32 cellular contexts compared by ENCODE assay signal in genomic region chr7:64431838-64432237, GRCh38.
DNase-seq lines count a peak whose midpoint lies in the region; ATAC-seq, FAIRE-seq and TF ChIP-seq lines count a peak whose summit lies in the region.
"Had no signal": no experiment of that assay in that cellular context is flagged by ENCODE, and none has a peak within 500 bp of the region (broad histone marks: within the 10 kb centered on the region; RNA-seq: fewer than 3 reads in every experiment).

No MANE protein-coding gene starts in this region.

- in situ Hi-C loops in HepG2 (cut with HindIII; ENCODE audit: extremely low pct_ligation_motif_present, low pct_unique_long_range_greater_than_20kb): no loop called here

- no peak overlapping the region for H3K4me3 ChIP-seq in HepG2 (replicated peaks in 1 of 3; ENCODE audit: insufficient read depth in 1 of 3, low read depth in 2 of 3, low read length in 3 of 3)
- no peak overlapping the region for H3K4me3 ChIP-seq in right lobe of liver
- H3K4me3 ChIP-seq in HEK293 (ENCODE audit: low read depth, low read length): no peak overlapping the region
- no peak overlapping the region for H3K4me3 ChIP-seq in upper lobe of right lung
- H3K4me3 ChIP-seq: A549; BLaER1; BLaER1 treated with 17β-estradiol and CSF1 and Interleukin-3, amounts not matched to agents 10 nM and 100 nM had no signal

- intact Hi-C loops in HepG2 (cut with micrococcal nuclease; ENCODE audit: unreplicated experiment) (no loop called here), right lobe of liver (cut with DNase I) (no loop called here), upper lobe of right lung (cut with DNase I) (no loop called here)

- no peaks in the 10 kb centered on the region for H4K20me1 ChIP-seq in HepG2 (ENCODE audit: insufficient read depth, low read length)
- H4K20me1 ChIP-seq: BLaER1; BLaER1 treated with 17β-estradiol and CSF1 and Interleukin-3, amounts not matched to agents 10 nM and 100 nM had no signal

- H2AFZ ChIP-seq in HepG2 (ENCODE audit: low read length): no peak overlapping the region

- POLR2A ChIA-PET in HepG2 (lab: Yijun Ruan, JAX): no interaction called here
- POLR2A ChIA-PET in HEK293 (lab: Yijun Ruan, JAX): no interaction called here

- H3K27ac ChIP-seq in HepG2 (ENCODE audit: extremely low read length, insufficient read depth, low read length): no peak overlapping the region
- no peak overlapping the region for H3K27ac ChIP-seq in right lobe of liver
- no peak overlapping the region for H3K27ac ChIP-seq in HEK293 (ENCODE audit: extremely low read depth, low read depth, low read length)
- no peak overlapping the region for H3K27ac ChIP-seq in upper lobe of right lung
- H3K27ac ChIP-seq: 22Rv1; A549; BLaER1; BLaER1 treated with 17β-estradiol and CSF1 and Interleukin-3, amounts not matched to agents 10 nM and 100 nM; C4-2B had no signal

- H3K9ac ChIP-seq in HepG2 (ENCODE audit: insufficient read depth, low read depth, low read length): no peak overlapping the region
- H3K9ac ChIP-seq: BLaER1; BLaER1 treated with 17β-estradiol and CSF1 and Interleukin-3, amounts not matched to agents 10 nM and 100 nM had no signal

- no peak for TF ChIP-seq RAD21 in HepG2 (CRISPR knock-in tag; IDR thresholded peaks at IDR 0.05)

- H3K36me3 ChIP-seq in HepG2 (replicated peaks in 1 of 2; ENCODE audit: control insufficient read depth in 1 of 2, insufficient read depth in 2 of 2, low read length in 2 of 2) (no peaks in the 10 kb centered on the region), right lobe of liver (no peaks in the 10 kb centered on the region), HEK293 (ENCODE audit: control insufficient read depth in 2 of 2, insufficient read depth in 1 of 2, low read length in 2 of 2) (no peaks in the 10 kb centered on the region), upper lobe of right lung (no peaks in the 10 kb centered on the region)
- H3K36me3 ChIP-seq: BE2C; BLaER1; BLaER1 treated with 17β-estradiol and CSF1 and Interleukin-3, amounts not matched to agents 10 nM and 100 nM had no signal

- no TSS peak for BruUV-seq in HepG2 (replicated peaks; lab: Mats Ljungman, UMichigan)

- WGBS in HepG2 (ENCODE audit: low lambda C conversion rate): 42% methylated on average over 5 of the region's 5 CpGs
- 66% methylated on average over 5 of the region's 5 CpGs for WGBS in right lobe of liver (ENCODE audit: insufficient coverage, low coverage, low lambda C conversion rate, missing lambda C conversion rate)

- no peak for ATAC-seq in HepG2
- ATAC-seq in right lobe of liver: no peak
- no peak for ATAC-seq in upper lobe of right lung
- no peak for ATAC-seq in GM18498 (IDR thresholded peaks at IDR 0.05; ENCODE audit: unreplicated experiment)
- ATAC-seq: A549; CD8-positive, alpha-beta T cell had no signal

- H3K27me3 ChIP-seq in HepG2 (ENCODE audit: control insufficient read depth in 1 of 2, insufficient read depth in 2 of 2, low read length in 2 of 2) (no peaks in the 10 kb centered on the region), right lobe of liver (no peaks in the 10 kb centered on the region), upper lobe of right lung (no peaks in the 10 kb centered on the region)
- H3K27me3 ChIP-seq: BE2C; BLaER1; BLaER1 treated with 17β-estradiol and CSF1 and Interleukin-3, amounts not matched to agents 10 nM and 100 nM had no signal

- no peak for DNase-seq in HepG2 (ENCODE audit: low spot score)
- no peak for DNase-seq in right lobe of liver
- DNase-seq in upper lobe of right lung: no peak
- DNase-seq: 8988T; ACHN; AML-193; BE2C; C1 segment of cervical spinal cord; Caco-2; Calu3; CD4-positive, alpha-beta memory T cell; CD4-positive, alpha-beta T cell; CD4-positive, CD25-positive, alpha-beta regulatory T cell; CD8-positive, alpha-beta memory T cell; CD8-positive, alpha-beta T cell; COR-L47; DMS 273 treated with DMSO at 0.1 percent for 48 hours; DMS153; DMS53; DMS79; DMS79 treated with DMSO at 0.1 percent for 48 hours; DND-41; EL had no signal

- FAIRE-seq in HepG2 (lab: Jason Lieb, UNC): no peak
- FAIRE-seq in A204.1 (lab: Jason Lieb, UNC): peak; percentile 11
- FAIRE-seq: A549, D721Med had no signal

- TF ChIP-seq CTCF in HepG2 (CRISPR knock-in tag; IDR thresholded peaks at IDR 0.05) (no peak), right lobe of liver (IDR thresholded peaks at IDR 0.05) (no peak), HEK293 (tag by site-specific recombination; IDR thresholded peaks at IDR 0.05) (no peak), upper lobe of right lung (IDR thresholded peaks at IDR 0.05) (no peak)

- TF ChIP-seq POLR2A in HepG2 (IDR thresholded peaks at IDR 0.05; ENCODE audit: insufficient read depth in 1 of 2, low read depth in 2 of 2, low read length in 2 of 2) (no peak), right lobe of liver (IDR thresholded peaks at IDR 0.05) (no peak)

- CTCF ChIA-PET in HepG2 (lab: Yijun Ruan, JAX; ENCODE audit: low intra/inter-chr PET ratio, low total read pairs): no interaction called here
- CTCF ChIA-PET in HEK293 (lab: Yijun Ruan, JAX): no interaction called here

- H3K4me1 ChIP-seq in HepG2 (ENCODE audit: insufficient read depth, low read length) (no peaks in the 10 kb centered on the region), right lobe of liver (no peaks in the 10 kb centered on the region), HEK293 (ENCODE audit: control insufficient read depth, insufficient read depth, low read length) (no peaks in the 10 kb centered on the region), upper lobe of right lung (no peaks in the 10 kb centered on the region)
- H3K4me1 ChIP-seq: A549; BE2C; BLaER1; BLaER1 treated with 17β-estradiol and CSF1 and Interleukin-3, amounts not matched to agents 10 nM and 100 nM; Caco-2 had no signal

- TF ChIP-seq EP300 in HepG2 (IDR thresholded peaks at IDR 0.05; ENCODE audit: low read depth in 2 of 2, low read length in 2 of 2) (no peak), HepG2 (CRISPR knock-in tag; IDR thresholded peaks at IDR 0.05; ENCODE audit: borderline replicate concordance) (no peak)

- no peaks in the 10 kb centered on the region for H3K79me2 ChIP-seq in HepG2 (ENCODE audit: insufficient read depth, low read length)

- peaks cover 72% of the 10 kb centered on the region for H3K9me3 ChIP-seq in HepG2 (ENCODE audit: low read length)
- no peaks in the 10 kb centered on the region for H3K9me3 ChIP-seq in right lobe of liver
- H3K9me3 ChIP-seq in HEK293 (ENCODE audit: control insufficient read depth, insufficient read depth, low read depth, low read length): no peaks in the 10 kb centered on the region
- H3K9me3 ChIP-seq in upper lobe of right lung: peaks cover 8% of the 10 kb centered on the region
- H3K9me3 ChIP-seq: BE2C, Caco-2 had no signal

- no peak overlapping the region for H3K4me2 ChIP-seq in HepG2 (ENCODE audit: low read depth, low read length)
- H3K4me2 ChIP-seq: A549; BLaER1; BLaER1 treated with 17β-estradiol and CSF1 and Interleukin-3, amounts not matched to agents 10 nM and 100 nM had no signal

TF ChIP-seq in HepG2, 621 proteins besides CTCF, POLR2A, EP300 and RAD21 (continues in another document):
- TF ChIP-seq ZBTB20 (CRISPR knock-in tag; IDR thresholded peaks at IDR 0.05; ENCODE audit: borderline replicate concordance, low read depth) (no peak), ZNF878 (CRISPR knock-in tag; IDR thresholded peaks at IDR 0.05) (no peak), MED13 (CRISPR knock-in tag; IDR thresholded peaks at IDR 0.05) (no peak), ATF7 (IDR thresholded peaks at IDR 0.05) (peak; percentile 84), ATF7 (CRISPR knock-in tag; IDR thresholded peaks at IDR 0.05) (no peak), NRL (CRISPR knock-in tag; IDR thresholded peaks at IDR 0.05; ENCODE audit: borderline replicate concordance) (no peak), MIER2 (CRISPR knock-in tag; IDR thresholded peaks at IDR 0.05) (no peak)
- TF ChIP-seq, protein P1, sequence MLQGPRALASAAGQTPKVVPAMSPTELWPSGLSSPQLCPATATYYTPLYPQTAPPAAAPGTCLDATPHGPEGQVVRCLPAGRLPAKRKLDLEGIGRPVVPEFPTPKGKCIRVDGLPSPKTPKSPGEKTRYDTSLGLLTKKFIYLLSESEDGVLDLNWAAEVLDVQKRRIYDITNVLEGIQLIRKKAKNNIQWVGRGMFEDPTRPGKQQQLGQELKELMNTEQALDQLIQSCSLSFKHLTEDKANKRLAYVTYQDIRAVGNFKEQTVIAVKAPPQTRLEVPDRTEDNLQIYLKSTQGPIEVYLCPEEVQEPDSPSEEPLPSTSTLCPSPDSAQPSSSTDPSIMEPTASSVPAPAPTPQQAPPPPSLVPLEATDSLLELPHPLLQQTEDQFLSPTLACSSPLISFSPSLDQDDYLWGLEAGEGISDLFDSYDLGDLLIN (CRISPR knock-in tag; IDR thresholded peaks at IDR 0.05; ENCODE audit: borderline replicate concordance): no peak

TF ChIP-seq in HEK293, 187 proteins besides CTCF, POLR2A, EP300 and RAD21:
- TF ChIP-seq ATF2 (tag by site-specific recombination; IDR thresholded peaks at IDR 0.05; ENCODE audit: low read depth): peak; percentile 53; the same call in 1 of the 2 replicates
- no peak for TF ChIP-seq ZNF214 (tag by site-specific recombination; IDR thresholded peaks at IDR 0.05; ENCODE audit: borderline replicate concordance)

Comparison
In these comparisons a context has a peak if more than half of its experiments do, and no peak if none do; other contexts are left out.
1. Of the 63 proteins assayed by ChIP-seq in both HepG2 and HEK293: peak only in HepG2: none; only in HEK293: ATF2; in both: none; in neither: 62.